ENCODE assay signal across 1 cellular context in genomic region chr14:60348211-60348610, GRCh38.
TF ChIP-seq lines count a peak whose summit lies in the region.

No MANE protein-coding gene starts in this region.

TF ChIP-seq in WTC11, 78 proteins besides CTCF, POLR2A, EP300 and RAD21 (continued from another document):
- TF ChIP-seq FOXP4 (CRISPR knock-in tag; IDR thresholded peaks at IDR 0.05) (no peak), KAT7 (CRISPR knock-in tag; IDR thresholded peaks at IDR 0.05; ENCODE audit: borderline replicate concordance) (no peak), ZNF671 (CRISPR knock-in tag; IDR thresholded peaks at IDR 0.05) (no peak), ARID4B (CRISPR knock-in tag; IDR thresholded peaks at IDR 0.05; ENCODE audit: borderline replicate concordance) (no peak), JUN (CRISPR knock-in tag; IDR thresholded peaks at IDR 0.05) (no peak)
